ENCODE assay signal across 18 cellular contexts in the genomic region with DNA sequence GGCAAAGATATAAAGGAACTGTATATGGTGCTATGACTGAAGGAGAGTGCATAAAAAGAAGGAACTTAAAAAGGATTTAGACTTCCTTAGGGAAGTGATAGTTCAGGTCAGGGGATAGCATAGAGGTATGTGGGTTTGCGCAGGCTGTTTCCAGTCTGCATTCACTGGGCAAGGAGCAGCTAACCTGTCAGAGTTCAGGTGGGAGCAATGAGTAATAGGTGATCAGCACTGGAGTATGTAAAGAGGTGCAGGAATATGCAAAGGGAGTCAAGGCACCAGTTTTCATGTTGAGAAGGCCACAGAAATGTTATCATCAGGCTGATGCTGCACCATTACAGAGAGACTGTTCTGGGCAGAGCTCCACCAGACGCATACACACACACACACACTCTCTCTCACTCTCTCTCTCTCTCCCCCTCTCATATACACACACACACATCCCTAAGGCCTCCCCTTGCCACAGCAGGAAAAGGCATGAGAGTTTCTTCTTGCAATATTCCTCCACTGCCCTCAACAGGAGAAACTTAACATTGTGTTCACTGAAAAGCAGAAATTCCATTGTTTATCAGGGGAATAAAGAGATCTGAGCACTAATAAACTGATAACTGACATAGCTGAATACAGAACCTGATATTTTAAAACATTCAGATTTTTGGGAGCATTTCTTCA.
DNase-seq lines count a peak whose midpoint lies in the region; FAIRE-seq and TF ChIP-seq lines count a peak whose summit lies in the region.
"Had no signal": no experiment of that assay in that cellular context is flagged by ENCODE, and none has a peak within 500 bp of the region (broad histone marks: within the 10 kb centered on the region; RNA-seq: fewer than 3 reads in every experiment).

No MANE protein-coding gene starts in this region.

- no peak overlapping the region for H2BK15ac ChIP-seq in H9 (ENCODE audit: low read depth, low read length)
- no peak overlapping the region for H2BK15ac ChIP-seq in H1 (ENCODE audit: low read length)

- no peak for DNase-seq in H9
- DNase-seq in NCI-H446 treated with DMSO at 0.1 percent for 48 hours (lab: John Stamatoyannopoulos, UW): peak; percentile 35
- no peak for DNase-seq in H1 (ENCODE audit: low read depth in 1 of 2, low spot score in 2 of 2)
- peak; percentile 7 for DNase-seq in neural progenitor cell (ENCODE audit: low spot score)
- DNase-seq in stimulated activated CD4-positive, alpha-beta T cell treated with anti-CD3 and anti-CD28 coated beads, Interleukin-4, amount 100 ng/mL, for 24 hours: no peak
- no peak for DNase-seq in UCSD-AML1 (lab: John Stamatoyannopoulos, UW; ENCODE audit: unreplicated experiment)
- no peak for DNase-seq in GDM1 (lab: John Stamatoyannopoulos, UW)
- DNase-seq in stimulated activated CD4-positive, alpha-beta T cell treated with anti-CD3 and anti-CD28 coated beads, Interleukin-2, amount 100 ng/mL, for 24 hours: no peak
- DNase-seq: CD8-positive, alpha-beta memory T cell; kidney; MM.1S; naive thymus-derived CD4-positive, alpha-beta T cell; RPMI8226; spleen; thyroid gland had no signal

- CTCF ChIA-PET in H1 (lab: Charles Lee; ENCODE audit: partially characterized antibody): interaction anchor here (0.7 to 0.9 kb wide), 2 partner anchors 8 to 11 kb away, joined by 4 to 5 read pairs; no protein-coding TSS in a partner anchor

- H2BK12ac ChIP-seq in H9 (ENCODE audit: insufficient read length, low read depth, low read length) (no peak overlapping the region), H1 (ENCODE audit: low read depth, low read length) (no peak overlapping the region)

- H3K18ac ChIP-seq in H9 (ENCODE audit: insufficient read length, low read depth, low read length) (no peak overlapping the region), H1 (ENCODE audit: extremely low read depth, low read length) (no peak overlapping the region; the same call in 1 of the 2 replicates)

- FAIRE-seq in H1 (lab: Jason Lieb, UNC): no peak
- FAIRE-seq: kidney, TTC549 had no signal

- H3K27ac Mint-ChIP-seq in H9: peak overlapping the region in 1 of 3 experiments; percentile 16; a peak in 1 of 7 replicates
- no peak overlapping the region for H3K27ac Mint-ChIP-seq in neural progenitor cell
- H3K27ac Mint-ChIP-seq: activated naive CD8-positive, alpha-beta T cell; CD8-positive, alpha-beta memory T cell; dendritic cell treated with granulocyte-macrophage colony-stimulating factor and Interleukin-4, amounts not matched to agents 40 ng/mL and 50 ng/mL, for 4 days; naive thymus-derived CD4-positive, alpha-beta T cell had no signal

- H3K9me3 Mint-ChIP-seq in H9: peaks cover 4 to 8% of the 10 kb centered on the region in 2 experiments; a peak in 4 of 5 replicates
- peaks cover 6% of the 10 kb centered on the region for H3K9me3 Mint-ChIP-seq in neural progenitor cell

- H3K23ac ChIP-seq in H9 (ENCODE audit: insufficient read length, low read depth, low read length) (no peak overlapping the region), H1 (ENCODE audit: insufficient read length) (no peak overlapping the region)

- TF ChIP-seq CTCF in H9 (conservative IDR thresholded peaks at IDR 0.05) (peak; percentile 38; the same call in 2 of the 3 replicates), H1 (IDR thresholded peaks at IDR 0.05; ENCODE audit: control extremely low read depth in 1 of 3, insufficient read depth in 1 of 3, low read depth in 1 of 3, low read length in 3 of 3) (peak in 2 of 3 experiments; percentile 12 to 30; a peak in 2 of 4 replicates), neural progenitor cell (IDR thresholded peaks at IDR 0.05) (no peak)

- no peaks in the 10 kb centered on the region for H3K79me2 ChIP-seq in H9 (ENCODE audit: insufficient read depth, low read length)
- no peaks in the 10 kb centered on the region for H3K79me2 ChIP-seq in H1 (ENCODE audit: control insufficient read depth in 1 of 2, insufficient read depth in 2 of 2, low read length in 2 of 2)
- H3K79me2 ChIP-seq in neural progenitor cell (ENCODE audit: low read depth): no peaks in the 10 kb centered on the region

- H2BK120ac ChIP-seq in H9 (ENCODE audit: low read depth, low read length, poor library complexity, severe bottlenecking) (no peak overlapping the region), H1 (replicated peaks; ENCODE audit: low read depth, low read length) (no peak overlapping the region)

- H3K4me1 ChIP-seq in H9 (ENCODE audit: insufficient read depth, low read length) (no peaks in the 10 kb centered on the region), H1 (replicated peaks in 1 of 4; ENCODE audit: control insufficient read depth in 3 of 4, insufficient read depth in 4 of 4, low read length in 3 of 4) (no peaks in the 10 kb centered on the region), neural progenitor cell (no peaks in the 10 kb centered on the region)
- H3K4me1 ChIP-seq: spleen, thyroid gland had no signal

- H4K20me1 ChIP-seq in H9 (ENCODE audit: control insufficient read depth, insufficient read depth, insufficient read length) (no peaks in the 10 kb centered on the region), H1 (replicated peaks in 1 of 2; ENCODE audit: control insufficient read depth in 1 of 2, insufficient read depth in 2 of 2, low read length in 2 of 2) (no peaks in the 10 kb centered on the region), neural progenitor cell (ENCODE audit: low read depth) (no peaks in the 10 kb centered on the region)

- no peak overlapping the region for H4K8ac ChIP-seq in H9 (replicated peaks; ENCODE audit: insufficient read length, low read depth, low read length)
- H4K8ac ChIP-seq in H1 (ENCODE audit: extremely low read depth, insufficient read depth, low read length): no peak overlapping the region

- no peak overlapping the region for H2BK20ac ChIP-seq in H9 (ENCODE audit: low read depth, low read length, poor library complexity, severe bottlenecking)
- no peak overlapping the region for H2BK20ac ChIP-seq in H1 (ENCODE audit: low read length)

- no peaks in the 10 kb centered on the region for H3K79me1 ChIP-seq in H9 (ENCODE audit: insufficient read depth, low read depth, low read length, poor library complexity, severe bottlenecking)
- no peaks in the 10 kb centered on the region for H3K79me1 ChIP-seq in H1 (ENCODE audit: low read depth, low read length)

- H2BK5ac ChIP-seq in H9 (ENCODE audit: insufficient read length, low read length) (no peak overlapping the region), H1 (ENCODE audit: low read depth, low read length) (no peak overlapping the region)

- TF ChIP-seq POLR2A in H1 (IDR thresholded peaks at IDR 0.05; ENCODE audit: control extremely low read depth in 1 of 2, low read depth in 2 of 2, low read length in 2 of 2): no peak

- H3F3A ChIP-seq in neural progenitor cell (ENCODE audit: low read depth): no peaks in the 10 kb centered on the region

- no peak overlapping the region for H3T11ph ChIP-seq in H9 (ENCODE audit: low read length)

- H3K4me3 Mint-ChIP-seq in H9 (no peak overlapping the region), neural progenitor cell (no peak overlapping the region)
- H3K4me3 Mint-ChIP-seq: activated naive CD8-positive, alpha-beta T cell; CD8-positive, alpha-beta memory T cell; dendritic cell treated with granulocyte-macrophage colony-stimulating factor and Interleukin-4, amounts not matched to agents 40 ng/mL and 50 ng/mL, for 4 days; naive thymus-derived CD4-positive, alpha-beta T cell had no signal

- H3K27me3 ChIP-seq in H9 (ENCODE audit: insufficient read depth, low read length) (no peaks in the 10 kb centered on the region), H1 (replicated peaks in 1 of 4; ENCODE audit: control insufficient read depth in 3 of 4, extremely low read depth in 1 of 4, insufficient read depth in 3 of 4, low read length in 3 of 4) (no peaks in the 10 kb centered on the region), neural progenitor cell (no peaks in the 10 kb centered on the region)
- H3K27me3 ChIP-seq: spleen, thyroid gland had no signal

- H3K27me3 Mint-ChIP-seq in H9 (ENCODE audit: low read depth) (no peaks in the 10 kb centered on the region; the same call in 1 of the 2 replicates), neural progenitor cell (ENCODE audit: insufficient read depth, low read depth) (no peaks in the 10 kb centered on the region)
- H3K27me3 Mint-ChIP-seq: activated naive CD8-positive, alpha-beta T cell; CD8-positive, alpha-beta memory T cell; dendritic cell treated with granulocyte-macrophage colony-stimulating factor and Interleukin-4, amounts not matched to agents 40 ng/mL and 50 ng/mL, for 4 days had no signal

- H3K4me2 ChIP-seq in H9 (ENCODE audit: insufficient read depth, insufficient read length, low read length): no peak overlapping the region
- no peak overlapping the region for H3K4me2 ChIP-seq in H1 (ENCODE audit: insufficient read depth in 1 of 2, low read depth in 2 of 2, low read length in 2 of 2)
- H3K4me2 ChIP-seq in neural progenitor cell: no peak overlapping the region

- H3K9me3 ChIP-seq in H9 (ENCODE audit: control insufficient read depth, low read depth, low read length): no peaks in the 10 kb centered on the region
- H3K9me3 ChIP-seq in H1 (ENCODE audit: insufficient read depth in 2 of 2, low read depth in 1 of 2, low read length in 1 of 2): no peaks in the 10 kb centered on the region; a peak in 1 of 4 replicates
- H3K9me3 ChIP-seq in neural progenitor cell (ENCODE audit: low read depth): no peaks in the 10 kb centered on the region
- H3K9me3 ChIP-seq: thyroid gland had no signal

- POLR2A ChIA-PET in H1 (lab: Charles Lee; ENCODE audit: partially characterized antibody): no interaction called here

- H4K91ac ChIP-seq in H9 (ENCODE audit: insufficient read length, low read depth, low read length) (no peak overlapping the region), H1 (replicated peaks; ENCODE audit: insufficient read length, low read length) (no peak overlapping the region)

- H4K5ac ChIP-seq in H9 (ENCODE audit: insufficient read length, low read depth, low read length) (no peak overlapping the region), H1 (ENCODE audit: insufficient read length, low read depth, low read length) (no peak overlapping the region)

- H2AK5ac ChIP-seq in H9 (ENCODE audit: insufficient read length, low read length) (no peak overlapping the region), H1 (ENCODE audit: low read depth, low read length) (no peak overlapping the region)

- no peak overlapping the region for H3K9ac ChIP-seq in H9 (ENCODE audit: extremely low read depth, insufficient read length, low read length)
- H3K9ac ChIP-seq in H1 (replicated peaks in 1 of 4; ENCODE audit: extremely low read depth in 1 of 4, low read depth in 3 of 4, low read length in 3 of 4): no peak overlapping the region
- H3K9ac ChIP-seq in neural progenitor cell: no peak overlapping the region

- no peak overlapping the region for H3K14ac ChIP-seq in H9 (ENCODE audit: insufficient read depth, low read length)
- no peak overlapping the region for H3K14ac ChIP-seq in H1 (ENCODE audit: insufficient read length)

- no peaks in the 10 kb centered on the region for H3K36me3 ChIP-seq in H1 (ENCODE audit: control insufficient read depth in 2 of 4, insufficient read depth in 4 of 4, low read length in 3 of 4)
- no peaks in the 10 kb centered on the region for H3K36me3 ChIP-seq in neural progenitor cell
- H3K36me3 ChIP-seq: spleen, thyroid gland had no signal

- TF ChIP-seq EP300 in H1 (IDR thresholded peaks at IDR 0.05; ENCODE audit: borderline replicate concordance in 1 of 2, low read depth in 2 of 2, low read length in 2 of 2): no peak

- H3K4me3 ChIP-seq in H1 (ENCODE audit: extremely low read depth in 1 of 4, insufficient read depth in 2 of 4, low read depth in 3 of 4, low read length in 4 of 4): no peak overlapping the region
- no peak overlapping the region for H3K4me3 ChIP-seq in neural progenitor cell
- H3K4me3 ChIP-seq: spleen, thyroid gland had no signal

- TF ChIP-seq RAD21 in H1 (IDR thresholded peaks at IDR 0.05 in 1 of 2, conservative IDR thresholded peaks at IDR 0.05 in 1 of 2; ENCODE audit: low read depth in 2 of 2, low read length in 2 of 2): peak; percentile 65

- H3K4ac ChIP-seq in H9 (ENCODE audit: low read depth, low read length) (no peak overlapping the region), H1 (replicated peaks; ENCODE audit: insufficient read length, low read depth, low read length) (no peak overlapping the region)

- H3K4me1 Mint-ChIP-seq in H9 (peaks cover 0 to 2% of the 10 kb centered on the region in 2 experiments; a peak in 1 of 4 replicates), neural progenitor cell (no peaks in the 10 kb centered on the region)
- H3K4me1 Mint-ChIP-seq: CD8-positive, alpha-beta memory T cell; naive thymus-derived CD4-positive, alpha-beta T cell had no signal

- no peaks in the 10 kb centered on the region for H3K23me2 ChIP-seq in H9 (ENCODE audit: insufficient read length, low read depth, low read length, poor library complexity, severe bottlenecking)
- no peaks in the 10 kb centered on the region for H3K23me2 ChIP-seq in H1 (ENCODE audit: low read depth, low read length)

- no CpG with 5 or more reads among the region's 2 CpGs for WGBS in H9 (ENCODE audit: extremely low coverage, insufficient read length, low lambda C conversion rate)
- WGBS in H1 (ENCODE audit: extremely low coverage in 1 of 2, insufficient coverage in 1 of 2, insufficient read length in 1 of 2, insufficient replicate concordance in 2 of 2, low coverage in 1 of 2, low lambda C conversion rate in 2 of 2, missing lambda C conversion rate in 1 of 2), 2 experiments: 77% methylated on average over 2 of the region's 2 CpGs; no CpG with 5 or more reads in 1 of the 2 experiments

- peaks cover 0 to 7% (median 2%) of the 10 kb centered on the region in 3 experiments; a peak in 4 of 7 replicates for H3K36me3 Mint-ChIP-seq in H9 (ENCODE audit: insufficient read depth in 1 of 3, low read depth in 3 of 3)
- H3K36me3 Mint-ChIP-seq in neural progenitor cell: no peaks in the 10 kb centered on the region
- H3K36me3 Mint-ChIP-seq: activated naive CD8-positive, alpha-beta T cell; CD8-positive, alpha-beta memory T cell had no signal

- H2AFZ ChIP-seq in H9 (ENCODE audit: low read length) (no peak overlapping the region), H1 (ENCODE audit: low read length) (peak overlapping the region; percentile 27; the same call in 1 of the 2 replicates), neural progenitor cell (replicated peaks) (no peak overlapping the region)

- no peak overlapping the region for H3K56ac ChIP-seq in H9 (ENCODE audit: insufficient read length, low read depth, low read length)
- H3K56ac ChIP-seq in H1 (replicated peaks; ENCODE audit: insufficient read length, low read depth, low read length): no peak overlapping the region

- H3K27ac ChIP-seq in H9 (ENCODE audit: insufficient read length, low read depth, low read length) (no peak overlapping the region), H1 (ENCODE audit: low read depth, low read length) (no peak overlapping the region), neural progenitor cell (no peak overlapping the region)
- H3K27ac ChIP-seq: spleen, thyroid gland had no signal

Comparison
In these comparisons a context has a peak if more than half of its experiments do, and no peak if none do; other contexts are left out.
1. DNase-seq: peak in NCI-H446 treated with DMSO at 0.1 percent for 48 hours (single experiment) and neural progenitor cell (single experiment); none in H9 (single experiment), H1 (0 of 2), stimulated activated CD4-positive, alpha-beta T cell treated with anti-CD3 and anti-CD28 coated beads, Interleukin-4, amount 100 ng/mL, for 24 hours (single experiment), UCSD-AML1 (single experiment), GDM1 (single experiment) and stimulated activated CD4-positive, alpha-beta T cell treated with anti-CD3 and anti-CD28 coated beads, Interleukin-2, amount 100 ng/mL, for 24 hours (0 of 2).